1 cellular context compared by ENCODE assay signal in genomic region chr12:65937181-65937641, GRCh38.
TF ChIP-seq lines count a peak whose summit lies in the region.

No MANE protein-coding gene starts in this region.

TF ChIP-seq in HepG2, 621 proteins besides CTCF, POLR2A, EP300 and RAD21 (continued from another document):
- TF ChIP-seq ZNF503 (CRISPR knock-in tag; IDR thresholded peaks at IDR 0.05), result peak; percentile 56; the same call in 1 of the 2 replicates
- no peak for TF ChIP-seq ZNF446 (CRISPR knock-in tag; IDR thresholded peaks at IDR 0.05)
- TF ChIP-seq IKZF5 (CRISPR knock-in tag; IDR thresholded peaks at IDR 0.05), result peak; percentile 22; the same call in 1 of the 2 replicates
- TF ChIP-seq SKIL (CRISPR knock-in tag; IDR thresholded peaks at IDR 0.05; ENCODE audit: borderline replicate concordance), result peak; percentile 71; the same call in 1 of the 2 replicates
- no peak for TF ChIP-seq ZNF296 (CRISPR knock-in tag; conservative IDR thresholded peaks at IDR 0.05)
- TF ChIP-seq MAX (IDR thresholded peaks at IDR 0.05), result no peak; the same call in 1 of the 2 replicates
- TF ChIP-seq CHCHD3 (CRISPR knock-in tag; IDR thresholded peaks at IDR 0.05), result no peak
- TF ChIP-seq DRAP1 (CRISPR knock-in tag; IDR thresholded peaks at IDR 0.05), result 0 out of 2 replicates have a peak, but pooled peaks have one; percentile 38
- peak; percentile 27; the same call in 1 of the 2 replicates for TF ChIP-seq GATA4 (IDR thresholded peaks at IDR 0.05; ENCODE audit: borderline replicate concordance, low read depth)
- TF ChIP-seq ZNF784 (CRISPR knock-in tag; IDR thresholded peaks at IDR 0.05; ENCODE audit: borderline replicate concordance), result no peak
